22 cellular contexts compared by ENCODE assay signal in genomic region chr20:23149623-23150279, GRCh38.
A peak's percentile ranks its signal among the peaks of the same experiment; 100 is the strongest.
DNase-seq lines count a peak whose midpoint lies in the region; ATAC-seq, FAIRE-seq and TF ChIP-seq lines count a peak whose summit lies in the region.
"Had no signal": no experiment of that assay in that cellular context is flagged by ENCODE, and none has a peak within 500 bp of the region (broad histone marks: within the 10 kb centered on the region; RNA-seq: fewer than 3 reads in every experiment).

No MANE protein-coding gene starts in this region.

- ATAC-seq in HCT116 = no peak
- peak in 1 of 4 donors; percentile 9 for ATAC-seq in psoas muscle
- no peak for ATAC-seq in GM18505 (IDR thresholded peaks at IDR 0.05; ENCODE audit: unreplicated experiment)
- ATAC-seq: activated CD8-positive, alpha-beta T cell treated with anti-CD3 and anti-CD28 coated beads for 36 hours; left colon; mucosa of descending colon; right lobe of liver had no signal

- CTCF ChIA-PET in HCT116 (lab: Charles Lee) = no interaction called here

- H3K27me3 ChIP-seq in HCT116 (ENCODE audit: insufficient read depth, low read length) = no peaks in the 10 kb centered on the region
- H3K27me3 ChIP-seq in bronchial epithelial cell (ENCODE audit: control insufficient read depth, insufficient read depth, low read length) = no peaks in the 10 kb centered on the region
- H3K27me3 ChIP-seq in psoas muscle (ENCODE audit: insufficient read depth in 3 of 3, low read length in 2 of 3) = no peaks in the 10 kb centered on the region
- H3K27me3 ChIP-seq in H7 (ENCODE audit: control insufficient read depth, insufficient read depth, low read length) = no peaks in the 10 kb centered on the region
- H3K27me3 ChIP-seq: right lobe of liver had no signal

- peaks cover 19 to 21% of the 10 kb centered on the region in 2 donors for H3K36me3 Mint-ChIP-seq in CD14-positive monocyte
- H3K36me3 Mint-ChIP-seq: activated naive CD8-positive, alpha-beta T cell treated with anti-CD3 and anti-CD28 coated beads for 36 hours; brain had no signal

- H3K9me3 Mint-ChIP-seq in CD14-positive monocyte = no peaks in the 10 kb centered on the region
- H3K9me3 Mint-ChIP-seq: activated CD8-positive, alpha-beta T cell treated with anti-CD3 and anti-CD28 coated beads for 36 hours; activated naive CD8-positive, alpha-beta T cell treated with anti-CD3 and anti-CD28 coated beads for 36 hours; stimulated activated naive CD8-positive, alpha-beta T cell treated with anti-CD3 and anti-CD28 coated beads, Interleukin-15, Interleukin-2, amounts not matched to agents 100 ng/mL and 50 ng/mL, for 24 hours had no signal

- POLR2A ChIA-PET in HCT116 (lab: Charles Lee) = no interaction called here

- H3K27ac Mint-ChIP-seq in CD14-positive monocyte = peak overlapping the region; percentile 99 to 100 (median 100)
- H3K27ac Mint-ChIP-seq: activated CD8-positive, alpha-beta T cell treated with anti-CD3 and anti-CD28 coated beads for 36 hours; activated naive CD8-positive, alpha-beta T cell treated with anti-CD3 and anti-CD28 coated beads for 36 hours; stimulated activated naive CD8-positive, alpha-beta T cell treated with anti-CD3 and anti-CD28 coated beads, Interleukin-15, Interleukin-2, amounts not matched to agents 100 ng/mL and 50 ng/mL, for 24 hours had no signal

- no peak for TF ChIP-seq CTCF in CD14-positive monocyte (IDR thresholded peaks at IDR 0.05)
- no peak for TF ChIP-seq CTCF in HCT116 (IDR thresholded peaks at IDR 0.05 in 2 of 3, conservative IDR thresholded peaks at IDR 0.05 in 1 of 3; ENCODE audit: borderline replicate concordance in 1 of 3, insufficient read depth in 1 of 3, low read depth in 2 of 3, low read length in 2 of 3)
- TF ChIP-seq CTCF in bronchial epithelial cell (IDR thresholded peaks at IDR 0.05; ENCODE audit: insufficient read depth, low read length, severe bottlenecking) = no peak
- no peak for TF ChIP-seq CTCF in psoas muscle (IDR thresholded peaks at IDR 0.05)

- H4K20me1 ChIP-seq in HCT116 (ENCODE audit: insufficient read depth) = no peaks in the 10 kb centered on the region

- H3K27ac ChIP-seq in HCT116 (ENCODE audit: low read depth, low read length) = no peak overlapping the region
- H3K27ac ChIP-seq in psoas muscle = peak overlapping the region; percentile 96
- H3K27ac ChIP-seq: right lobe of liver, VCaP had no signal

- intact Hi-C loops in CD14-positive monocyte (cut with micrococcal nuclease) = loop anchor here (5.0 to 10.0 kb wide), 5 partner anchors 32 to 215 kb away; partner anchors contain the start of genes CD93 (in 1 of the 2) and GZF1 (in 1 of the 2)
- intact Hi-C loops in HCT116 (cut with micrococcal nuclease) = loop anchor here (10.0 kb wide), 2 partner anchors 205 to 775 kb away; partner anchors contain the start of gene NXT1
- intact Hi-C loops in psoas muscle (cut with DNase I) = loop anchor here (5.0 to 10.0 kb wide), 4 partner anchors 97 to 485 kb away; partner anchors contain the start of genes NXT1 (in 2 of the 2) and CST3 (in 1 of the 2)

- peaks cover 98% of the 10 kb centered on the region for H3K4me1 Mint-ChIP-seq in CD14-positive monocyte

- H3K79me2 ChIP-seq in HCT116 (ENCODE audit: insufficient read depth, low read length) = no peaks in the 10 kb centered on the region

- DNase-seq in CD14-positive monocyte (ENCODE audit: low spot score) (no peak), HCT116 (ENCODE audit: low read depth, low spot score) (no peak), bronchial epithelial cell (ENCODE audit: low read depth) (peak; percentile 39), psoas muscle (peak in 1 of 2 donors; percentile 54), NCI-H2107 (lab: John Stamatoyannopoulos, UW) (no peak), H7 (no peak)
- DNase-seq: activated CD8-positive, alpha-beta T cell treated with anti-CD3 and anti-CD28 coated beads for 36 hours; activated naive CD8-positive, alpha-beta T cell treated with anti-CD3 and anti-CD28 coated beads for 36 hours; cortex of kidney; left colon; mucosa of descending colon; NCI-H1694 treated with DMSO at 0.1 percent for 48 hours; NCI-H446 treated with DMSO at 0.1 percent for 48 hours; Right ventricle myocardium superior had no signal

- H3K4me3 Mint-ChIP-seq in CD14-positive monocyte = peak overlapping the region in 1 of 2 donors; percentile 43
- H3K4me3 Mint-ChIP-seq: activated CD8-positive, alpha-beta T cell treated with anti-CD3 and anti-CD28 coated beads for 36 hours; activated naive CD8-positive, alpha-beta T cell treated with anti-CD3 and anti-CD28 coated beads for 36 hours; brain; stimulated activated naive CD8-positive, alpha-beta T cell treated with anti-CD3 and anti-CD28 coated beads, Interleukin-15, Interleukin-2, amounts not matched to agents 100 ng/mL and 50 ng/mL, for 24 hours had no signal

- H3K4me3 ChIP-seq in HCT116 (replicated peaks in 1 of 2; ENCODE audit: low read depth in 1 of 2, low read length in 2 of 2) (no peak overlapping the region), bronchial epithelial cell (ENCODE audit: low read depth, low read length) (no peak overlapping the region), psoas muscle (peak overlapping the region; percentile 53), H7 (ENCODE audit: insufficient read depth, low read depth, low read length) (no peak overlapping the region)
- H3K4me3 ChIP-seq: mucosa of descending colon, right lobe of liver had no signal

- RAD21 ChIA-PET in HCT116 (lab: Charles Lee; ENCODE audit: low non-redundant PET in 1 of 2, low total read pairs in 2 of 2, uncharacterized antibody in 2 of 2, unreplicated experiment in 2 of 2) = no interaction called here

- H3K4me2 ChIP-seq in HCT116 (ENCODE audit: low read length) = peak overlapping the region; percentile 21; the same call in 1 of the 2 replicates

- H3K9me2 ChIP-seq in HCT116 (ENCODE audit: insufficient read depth) = no peaks in the 10 kb centered on the region

- peaks cover 0 to 3% (median 3%) of the 10 kb centered on the region in 3 donors for H3K27me3 Mint-ChIP-seq in CD14-positive monocyte (ENCODE audit: low read depth in 3 of 3)
- H3K27me3 Mint-ChIP-seq: activated CD8-positive, alpha-beta T cell treated with anti-CD3 and anti-CD28 coated beads for 36 hours; activated naive CD8-positive, alpha-beta T cell treated with anti-CD3 and anti-CD28 coated beads for 36 hours had no signal

- TF ChIP-seq RAD21 in HCT116 (IDR thresholded peaks at IDR 0.05; ENCODE audit: low read depth) = no peak

- FAIRE-seq in bronchial epithelial cell (lab: Jason Lieb, UNC) = no peak
- FAIRE-seq: frontal cortex, G401.6, urothelium cell line had no signal

- 33 to 51% (median 33%) methylated on average over 7 of the region's 7 CpGs for WGBS in psoas muscle, 3 donors

- TF ChIP-seq POLR2A in HCT116 (IDR thresholded peaks at IDR 0.05; ENCODE audit: borderline replicate concordance, extremely low read depth, insufficient read depth, insufficient read length) (no peak), GM18505 (IDR thresholded peaks at IDR 0.05; ENCODE audit: borderline replicate concordance, extremely low read depth, insufficient read depth, insufficient read length) (no peak)

- no peaks in the 10 kb centered on the region for H3K9me3 ChIP-seq in HCT116 (ENCODE audit: control insufficient read depth in 1 of 2, insufficient read depth in 1 of 2, low read depth in 1 of 2, low read length in 2 of 2)
- H3K9me3 ChIP-seq in psoas muscle = no peaks in the 10 kb centered on the region
- H3K9me3 ChIP-seq: mucosa of descending colon, right lobe of liver had no signal

- H3K4me1 ChIP-seq in HCT116 (ENCODE audit: control insufficient read depth in 1 of 2, insufficient read depth in 2 of 2, low read length in 2 of 2) = peaks cover 18 to 79% of the 10 kb centered on the region in 2 experiments
- peaks cover 81% of the 10 kb centered on the region for H3K4me1 ChIP-seq in psoas muscle
- H3K4me1 ChIP-seq: right lobe of liver had no signal

- H3K36me3 ChIP-seq in HCT116 (ENCODE audit: control insufficient read depth in 1 of 2, insufficient read depth in 2 of 2, low read length in 2 of 2) (no peaks in the 10 kb centered on the region), bronchial epithelial cell (ENCODE audit: control insufficient read depth, insufficient read depth, low read length) (no peaks in the 10 kb centered on the region), psoas muscle (ENCODE audit: insufficient read depth in 1 of 2, low read depth in 1 of 2) (no peaks in the 10 kb centered on the region), H7 (replicated peaks; ENCODE audit: control insufficient read depth, insufficient read depth, low read length) (no peaks in the 10 kb centered on the region)
- H3K36me3 ChIP-seq: right lobe of liver had no signal

- no peak overlapping the region for H2AFZ ChIP-seq in HCT116 (ENCODE audit: low read depth, low read length, poor library complexity, severe bottlenecking)

- no peak overlapping the region for H3K9ac ChIP-seq in HCT116 (ENCODE audit: low read length)

- BruUV-seq in HCT116 (replicated peaks; lab: Mats Ljungman, UMichigan) = no TSS peak

TF ChIP-seq in HCT116, 20 proteins besides CTCF, POLR2A, EP300 and RAD21:
- TF ChIP-seq ZFX (IDR thresholded peaks at IDR 0.05) = no peak
- no peak for TF ChIP-seq SRF (IDR thresholded peaks at IDR 0.05; ENCODE audit: low read depth)
- TF ChIP-seq, protein P1, sequence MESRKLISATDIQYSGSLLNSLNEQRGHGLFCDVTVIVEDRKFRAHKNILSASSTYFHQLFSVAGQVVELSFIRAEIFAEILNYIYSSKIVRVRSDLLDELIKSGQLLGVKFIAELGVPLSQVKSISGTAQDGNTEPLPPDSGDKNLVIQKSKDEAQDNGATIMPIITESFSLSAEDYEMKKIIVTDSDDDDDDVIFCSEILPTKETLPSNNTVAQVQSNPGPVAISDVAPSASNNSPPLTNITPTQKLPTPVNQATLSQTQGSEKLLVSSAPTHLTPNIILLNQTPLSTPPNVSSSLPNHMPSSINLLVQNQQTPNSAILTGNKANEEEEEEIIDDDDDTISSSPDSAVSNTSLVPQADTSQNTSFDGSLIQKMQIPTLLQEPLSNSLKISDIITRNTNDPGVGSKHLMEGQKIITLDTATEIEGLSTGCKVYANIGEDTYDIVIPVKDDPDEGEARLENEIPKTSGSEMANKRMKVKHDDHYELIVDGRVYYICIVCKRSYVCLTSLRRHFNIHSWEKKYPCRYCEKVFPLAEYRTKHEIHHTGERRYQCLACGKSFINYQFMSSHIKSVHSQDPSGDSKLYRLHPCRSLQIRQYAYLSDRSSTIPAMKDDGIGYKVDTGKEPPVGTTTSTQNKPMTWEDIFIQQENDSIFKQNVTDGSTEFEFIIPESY (IDR thresholded peaks at IDR 0.05; ENCODE audit: extremely low read depth, insufficient replicate concordance, low read length) = no peak
